8 cellular contexts compared by ENCODE assay signal in genomic region chr2:23925702-23926288, GRCh38. TPM values are rescaled to one million over a fixed set of nuclear protein-coding genes. Genes with fewer than 3 reads are reported as not detected.
DNase-seq lines count a peak whose midpoint lies in the region; ATAC-seq and TF ChIP-seq lines count a peak whose summit lies in the region.

No MANE protein-coding gene starts in this region.

- DNase-seq in NCI-H748 (lab: John Stamatoyannopoulos, UW; ENCODE audit: unreplicated experiment) (peak; percentile 36), epidermal melanocyte (ENCODE audit: insufficient read length, low spot score) (peak; percentile 41)
- DNase-seq in activated CD8-positive, alpha-beta T cell treated with anti-CD3 and anti-CD28 coated beads for 36 hours, result peak; percentile 78
- peak; percentile 90 for DNase-seq in stimulated activated naive B cell treated with anti-CD40 and anti-IgM and Interleukin-4, amounts not matched to agents 10 μg/mL and 1 μg/mL and 100 μg/mL, for 72 hours

- no peaks in the 10 kb centered on the region for H3K27me3 ChIP-seq in mononuclear cell (ENCODE audit: insufficient read depth, low read length)

- no peaks in the 10 kb centered on the region for H3K36me3 Mint-ChIP-seq in activated CD8-positive, alpha-beta T cell treated with anti-CD3 and anti-CD28 coated beads for 36 hours (ENCODE audit: low read depth)
- peaks cover 16 to 30% of the 10 kb centered on the region in 2 donors for H3K36me3 Mint-ChIP-seq in stimulated activated naive B cell treated with anti-CD40 and anti-IgM and Interleukin-4, amounts not matched to agents 10 μg/mL and 1 μg/mL and 100 μg/mL, for 72 hours

- H3K27ac ChIP-seq in 22Rv1, result peak overlapping the region; percentile 91

- peaks cover 49% of the 10 kb centered on the region for H3K4me1 Mint-ChIP-seq in activated CD8-positive, alpha-beta T cell treated with anti-CD3 and anti-CD28 coated beads for 36 hours (ENCODE audit: low read depth)
- peaks cover 23 to 40% of the 10 kb centered on the region in 2 donors for H3K4me1 Mint-ChIP-seq in stimulated activated naive B cell treated with anti-CD40 and anti-IgM and Interleukin-4, amounts not matched to agents 10 μg/mL and 1 μg/mL and 100 μg/mL, for 72 hours

- peak; percentile 31 for ATAC-seq in GM18519 (IDR thresholded peaks at IDR 0.05; ENCODE audit: low FRiP score, unreplicated experiment)
- ATAC-seq in HG02981 (IDR thresholded peaks at IDR 0.05; ENCODE audit: unreplicated experiment), result peak; percentile 56
- ATAC-seq in activated CD8-positive, alpha-beta T cell treated with anti-CD3 and anti-CD28 coated beads for 36 hours, result peak; percentile 60
- peak; percentile 81 to 82 for ATAC-seq in stimulated activated naive B cell treated with anti-CD40 and anti-IgM and Interleukin-4, amounts not matched to agents 10 μg/mL and 1 μg/mL and 100 μg/mL, for 72 hours (replicated peaks)

- H3K9me3 ChIP-seq in mononuclear cell (ENCODE audit: low read depth, low read length), result no peaks in the 10 kb centered on the region

- peak overlapping the region; percentile 95 for H3K4me3 Mint-ChIP-seq in activated CD8-positive, alpha-beta T cell treated with anti-CD3 and anti-CD28 coated beads for 36 hours
- H3K4me3 Mint-ChIP-seq in stimulated activated naive B cell treated with anti-CD40 and anti-IgM and Interleukin-4, amounts not matched to agents 10 μg/mL and 1 μg/mL and 100 μg/mL, for 72 hours, result peak overlapping the region; percentile 98

- H3K9me3 Mint-ChIP-seq in activated CD8-positive, alpha-beta T cell treated with anti-CD3 and anti-CD28 coated beads for 36 hours, result no peaks in the 10 kb centered on the region
- H3K9me3 Mint-ChIP-seq in stimulated activated naive B cell treated with anti-CD40 and anti-IgM and Interleukin-4, amounts not matched to agents 10 μg/mL and 1 μg/mL and 100 μg/mL, for 72 hours, result no peaks in the 10 kb centered on the region

- intact Hi-C loops in activated CD8-positive, alpha-beta T cell treated with anti-CD3 and anti-CD28 coated beads for 36 hours (cut with micrococcal nuclease), result loop anchor here (5.0 kb wide), 1 partner anchor 152 kb away; the partner anchor contains the start of gene SF3B6

- peaks cover 32% of the 10 kb centered on the region for H3K4me1 ChIP-seq in mononuclear cell (ENCODE audit: insufficient read depth, low read length)

- no peaks in the 10 kb centered on the region for H3K27me3 Mint-ChIP-seq in activated CD8-positive, alpha-beta T cell treated with anti-CD3 and anti-CD28 coated beads for 36 hours
- no peaks in the 10 kb centered on the region for H3K27me3 Mint-ChIP-seq in stimulated activated naive B cell treated with anti-CD40 and anti-IgM and Interleukin-4, amounts not matched to agents 10 μg/mL and 1 μg/mL and 100 μg/mL, for 72 hours

- CTCF ChIA-PET in activated CD8-positive, alpha-beta T cell treated with anti-CD3 and anti-CD28 coated beads for 36 hours (lab: Charles Lee), result interaction anchor here (0.7 to 7.1 kb wide), 16 partner anchors 8 to 158 kb away, joined by 3 to 74 read pairs (median 6); partner anchors contain the start of genes SF3B6, TP53I3, UBXN2A and WDCP

- peak overlapping the region; percentile 99 for H3K4me3 ChIP-seq in mononuclear cell (ENCODE audit: low read length)

- TF ChIP-seq CTCF in 22Rv1 (IDR thresholded peaks at IDR 0.05), result no peak
- TF ChIP-seq CTCF in activated CD8-positive, alpha-beta T cell treated with anti-CD3 and anti-CD28 coated beads for 36 hours (IDR thresholded peaks at IDR 0.05), result no peak

- peak overlapping the region; percentile 99 for H3K27ac Mint-ChIP-seq in activated CD8-positive, alpha-beta T cell treated with anti-CD3 and anti-CD28 coated beads for 36 hours
- H3K27ac Mint-ChIP-seq in stimulated activated naive B cell treated with anti-CD40 and anti-IgM and Interleukin-4, amounts not matched to agents 10 μg/mL and 1 μg/mL and 100 μg/mL, for 72 hours, result peak overlapping the region; percentile 100

- POLR2A ChIA-PET in activated CD8-positive, alpha-beta T cell treated with anti-CD3 and anti-CD28 coated beads for 36 hours (lab: Charles Lee), result interaction anchor here (1.0 to 5.6 kb wide), 26 partner anchors 11 to 198 kb away, joined by 3 to 63 read pairs (median 5); partner anchors contain the start of genes SF3B6, TP53I3, UBXN2A and WDCP

RNA-seq across cellular contexts. Expression of gene ATAD2B, which starts 1.1 kb away (rescaled TPM):
- 10 to 100 TPM; 12.5 to 13.2 TPM for total RNA-seq in activated CD8-positive, alpha-beta T cell treated with anti-CD3 and anti-CD28 coated beads for 36 hours
- 55.2 TPM for total RNA-seq in mononuclear cell

RNA-seq across cellular contexts. Expression of gene UBXN2A, which starts 14.5 kb away (rescaled TPM):
- total RNA-seq in activated CD8-positive, alpha-beta T cell treated with anti-CD3 and anti-CD28 coated beads for 36 hours, result 10 to 100 TPM; 11.1 to 11.2 TPM
- total RNA-seq in mononuclear cell, result 16.7 TPM

Comparison
In these comparisons a context has a peak if more than half of its experiments do, and no peak if none do; other contexts are left out.
1. Peak in every context shown above with its lines: DNase-seq, ATAC-seq, H3K4me3 ChIP-seq and H3K27ac ChIP-seq.
2. ATAC-seq: peak in every context shown above with its lines; median percentile 82 in stimulated activated naive B cell treated with anti-CD40 and anti-IgM and Interleukin-4, amounts not matched to agents 10 μg/mL and 1 μg/mL and 100 μg/mL, for 72 hours; 60 in activated CD8-positive, alpha-beta T cell treated with anti-CD3 and anti-CD28 coated beads for 36 hours; 56 in HG02981; 31 in GM18519.
3. DNase-seq: peak in every context shown above with its lines; median percentile 90 in stimulated activated naive B cell treated with anti-CD40 and anti-IgM and Interleukin-4, amounts not matched to agents 10 μg/mL and 1 μg/mL and 100 μg/mL, for 72 hours; 78 in activated CD8-positive, alpha-beta T cell treated with anti-CD3 and anti-CD28 coated beads for 36 hours; 41 in epidermal melanocyte; 36 in NCI-H748.